In the genomic region with DNA sequence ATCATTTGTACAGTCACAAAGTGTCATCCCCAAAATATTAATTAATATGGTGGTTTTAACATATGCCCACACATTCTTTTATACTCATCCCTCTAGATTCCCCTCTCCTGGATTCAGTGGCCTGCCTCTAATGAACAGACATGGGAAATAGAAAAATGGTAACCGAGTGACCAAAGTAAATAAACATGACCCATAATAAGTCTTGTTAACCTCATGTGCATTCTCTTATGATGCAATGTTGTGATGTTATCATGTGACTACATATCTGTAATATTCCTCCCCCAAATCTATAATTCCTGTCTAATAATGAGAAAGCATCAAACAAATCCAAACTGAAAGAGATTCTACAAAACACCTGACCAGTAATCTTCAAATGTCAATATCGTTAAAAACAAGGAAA, we compare ENCODE assay signal across 15 cellular contexts.
"Had no signal": no experiment of that assay in that cellular context is flagged by ENCODE, and none has a peak within 500 bp of the region (broad histone marks: within the 10 kb centered on the region; RNA-seq: fewer than 3 reads in every experiment).

No MANE protein-coding gene starts in this region.

- H3K9me3 ChIP-seq: esophagus muscularis mucosa, gastroesophageal sphincter, neutrophil, stomach had no signal

- H3K4me3 Mint-ChIP-seq: brain; naive thymus-derived CD8-positive, alpha-beta T cell; T-helper 1 cell treated with Interleukin-12 subunit alpha and Interleukin-12 subunit beta and Interleukin-4 antibody, amounts not matched to agents 30 μg/mL and 1 μg/mL, for 36 hours had no signal

- H3K4me1 ChIP-seq: gastroesophageal sphincter, stomach had no signal

- ATAC-seq: gastroesophageal sphincter; naive thymus-derived CD8-positive, alpha-beta T cell had no signal

- H3K36me3 ChIP-seq: esophagus muscularis mucosa, gastroesophageal sphincter, neutrophil, stomach had no signal

- H3K27me3 Mint-ChIP-seq: naive thymus-derived CD8-positive, alpha-beta T cell had no signal

- H3K27ac Mint-ChIP-seq: brain; T-helper 1 cell treated with Interleukin-12 subunit alpha and Interleukin-12 subunit beta and Interleukin-4 antibody, amounts not matched to agents 30 μg/mL and 1 μg/mL, for 36 hours had no signal

- DNase-seq: activated CD4-positive, alpha-beta T cell treated with anti-CD3 and anti-CD28 coated beads, Interleukin-2, amount 50 U/mL, for 1 hour; activated CD4-positive, CD25-positive, alpha-beta regulatory T cell; activated naive CD4-positive, alpha-beta T cell treated with anti-CD3 and anti-CD28 coated beads, Interleukin-2, amount 50 U/mL, for 16 hours; amniotic stem cell; kidney glomerular epithelial cell; naive thymus-derived CD8-positive, alpha-beta T cell; stimulated activated CD4-positive, alpha-beta T cell treated with anti-CD3 and anti-CD28 coated beads, Interleukin-4, amount 100 ng/mL, for 4 hours; stomach had no signal

- H3K36me3 Mint-ChIP-seq: brain; naive thymus-derived CD8-positive, alpha-beta T cell had no signal

- H3K4me3 ChIP-seq: esophagus muscularis mucosa, gastroesophageal sphincter, skin epidermis, stomach had no signal

- H3K27me3 ChIP-seq: esophagus muscularis mucosa, gastroesophageal sphincter, neutrophil, stomach had no signal

- H3K27ac ChIP-seq: esophagus muscularis mucosa, gastroesophageal sphincter, neutrophil, skin epidermis, stomach had no signal

- H3K9me3 Mint-ChIP-seq: brain; naive thymus-derived CD8-positive, alpha-beta T cell; T-helper 1 cell treated with Interleukin-12 subunit alpha and Interleukin-12 subunit beta and Interleukin-4 antibody, amounts not matched to agents 30 μg/mL and 1 μg/mL, for 36 hours had no signal

- FAIRE-seq: endometrium had no signal
